8 cellular contexts compared by ENCODE assay signal in the genomic region with DNA sequence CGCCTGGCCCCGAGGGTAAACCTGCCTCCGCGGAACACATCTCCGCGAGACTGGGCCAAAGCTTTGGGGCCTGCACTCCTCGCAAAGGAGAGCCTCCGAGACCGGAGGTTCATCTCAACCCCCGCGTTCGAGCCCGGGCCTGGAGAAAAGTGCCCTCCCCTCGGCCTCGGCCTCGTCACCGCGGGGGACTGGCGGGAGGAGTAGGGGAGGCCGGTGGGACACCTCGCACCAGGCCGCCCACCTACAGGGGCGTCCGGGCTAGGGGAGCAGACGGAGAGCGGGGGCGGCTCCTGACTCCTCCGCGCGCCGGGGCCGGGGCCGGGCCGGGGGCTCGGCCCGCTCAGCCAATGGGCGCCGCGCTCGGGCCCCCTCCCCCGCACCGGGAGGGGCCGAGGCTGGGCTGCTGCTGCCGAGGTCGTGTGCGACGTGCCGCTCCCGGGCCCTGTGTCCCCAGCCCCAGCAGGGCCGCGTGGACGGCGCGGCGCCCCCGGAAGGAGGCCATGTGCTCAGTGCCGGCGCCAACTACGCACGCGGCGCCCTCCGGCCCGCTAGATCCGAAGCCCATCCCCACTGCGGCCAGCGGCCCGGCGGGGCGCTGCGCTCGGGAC. TPM values are rescaled to one million over a fixed set of nuclear protein-coding genes. Genes with fewer than 3 reads are reported as not detected.
A peak's percentile ranks its signal among the peaks of the same experiment; 100 is the strongest.
DNase-seq lines count a peak whose midpoint lies in the region; ATAC-seq and TF ChIP-seq lines count a peak whose summit lies in the region.

No MANE protein-coding gene starts in this region.

- H3K4me3 ChIP-seq in NB4 (ENCODE audit: low read depth, low read length): peak overlapping the region; percentile 89

- TF ChIP-seq CTCF in NB4 (IDR thresholded peaks at IDR 0.05; ENCODE audit: low read depth, low read length): no peak

- no peak for TF ChIP-seq POLR2A in NB4 (IDR thresholded peaks at IDR 0.05; ENCODE audit: extremely low read depth, insufficient read length)

- DNase-seq in NCI-H1417 (lab: John Stamatoyannopoulos, UW) (peak; percentile 65 to 89 (median 80)), NCI-H1417 treated with DMSO at 0.1 percent for 48 hours (lab: John Stamatoyannopoulos, UW) (no peak), NB4 (ENCODE audit: low read depth) (peak; percentile 81), cerebellum (ENCODE audit: low spot score) (peak; percentile 68), left kidney (ENCODE audit: low read depth, low spot score) (peak; percentile 90)
- DNase-seq in activated CD4-positive, CD25-positive, alpha-beta regulatory T cell treated with anti-CD3 and anti-CD28 coated beads, Interleukin-2, amount 50 U/mL, for 16 hours (ENCODE audit: low read depth, low spot score): peak; percentile 37
- peak; percentile 68 for DNase-seq in stimulated activated CD4-positive, alpha-beta T cell treated with anti-CD3 and anti-CD28 coated beads, Interleukin-1b, Interleukin-23, amount 100 ng/mL, for 48 hours

- peak; percentile 48 for ATAC-seq in HG02571 (IDR thresholded peaks at IDR 0.05; ENCODE audit: unreplicated experiment)

RNA-seq across cellular contexts. Expression of gene SLC2A1, which starts 0.7 kb away (rescaled TPM):
- total RNA-seq in cerebellum: 50.2 TPM
